7 cellular contexts compared by ENCODE assay signal in the genomic region with DNA sequence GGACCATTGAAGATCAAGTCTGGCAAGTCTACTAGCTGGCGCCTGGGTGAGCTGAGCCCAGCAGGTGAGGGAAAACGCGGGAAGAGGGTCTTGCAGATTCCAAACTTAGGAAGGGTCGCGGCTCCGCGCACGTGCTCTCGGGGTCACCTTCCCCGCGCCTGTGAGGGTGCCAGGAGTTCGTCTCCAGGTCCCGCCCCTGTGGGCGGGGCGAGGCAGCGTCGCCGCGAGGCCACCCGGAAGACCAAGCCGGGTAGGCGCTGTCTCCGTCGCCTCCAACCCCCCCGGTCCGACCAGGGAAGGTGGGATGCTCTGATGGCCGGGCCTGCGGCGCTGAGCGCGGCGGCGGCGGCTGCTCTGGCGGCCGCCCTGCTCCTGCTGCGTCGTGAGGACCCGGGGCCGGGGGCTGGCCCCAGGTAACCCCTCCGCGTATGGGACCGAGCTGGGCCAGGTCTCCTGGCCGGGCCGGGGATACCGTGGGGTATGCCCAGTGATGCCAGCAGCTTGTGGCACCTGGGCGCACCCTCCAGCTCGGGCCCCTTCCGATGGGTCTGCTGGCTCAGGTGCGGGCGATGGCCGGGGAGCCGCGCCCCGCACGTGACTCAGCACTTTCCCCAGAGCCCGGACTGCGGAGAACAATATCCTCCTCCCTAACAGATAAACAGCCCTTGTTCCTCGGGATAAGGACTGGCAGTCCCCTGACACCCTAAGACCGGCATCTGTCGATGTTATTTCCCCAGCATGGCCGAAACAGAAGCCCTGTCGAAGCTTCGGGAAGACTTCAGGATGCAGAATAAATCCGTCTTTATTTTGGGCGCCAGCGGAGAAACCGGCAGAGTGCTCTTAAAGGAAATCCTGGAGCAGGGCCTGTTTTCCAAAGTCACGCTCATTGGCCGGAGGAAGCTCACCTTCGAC. TPM values are rescaled to one million over a fixed set of nuclear protein-coding genes. Genes with fewer than 3 reads are reported as not detected.
DNase-seq lines count a peak whose midpoint lies in the region; ATAC-seq and TF ChIP-seq lines count a peak whose summit lies in the region.

TSS of gene HTATIP2 (plus strand) at position 215 of the 912 bp plus-strand sequence. CDS start at position 739, 524 bp downstream.

- no peaks in the 10 kb centered on the region for H3K36me3 Mint-ChIP-seq in endothelial cell (ENCODE audit: low read depth, unreplicated experiment)

- H3K4me1 Mint-ChIP-seq in endothelial cell (ENCODE audit: unreplicated experiment), result peaks cover 15% of the 10 kb centered on the region

- no peaks in the 10 kb centered on the region for H3K9me3 Mint-ChIP-seq in endothelial cell (ENCODE audit: unreplicated experiment)

- peak; percentile 92 for ATAC-seq in GM18858 (IDR thresholded peaks at IDR 0.05; ENCODE audit: unreplicated experiment)
- ATAC-seq in HG02884 (IDR thresholded peaks at IDR 0.05; ENCODE audit: unreplicated experiment), result peak; percentile 94

- TF ChIP-seq CTCF in endothelial cell (IDR thresholded peaks at IDR 0.05; ENCODE audit: unreplicated experiment), result no peak

- no peak within 1 kb of the TSS for H3K27ac Mint-ChIP-seq in endothelial cell (ENCODE audit: unreplicated experiment)

- H3K4me3 Mint-ChIP-seq in endothelial cell (ENCODE audit: unreplicated experiment), result peak within 1 kb of the TSS; percentile 74

- no peaks in the 10 kb centered on the region for H3K27me3 Mint-ChIP-seq in endothelial cell (ENCODE audit: unreplicated experiment)

- DNase-seq in NCI-H2227 treated with DMSO at 0.1 percent for 48 hours (lab: John Stamatoyannopoulos, UW) (peak; percentile 48), endothelial cell (ENCODE audit: low spot score) (peak; percentile 37), midbrain (lab: John Stamatoyannopoulos, UW) (peak; percentile 73)
- DNase-seq in activated CD8-positive, alpha-beta memory T cell treated with anti-CD3 and anti-CD28 coated beads, Interleukin-2, amount 50 U/mL, for 24 hours (ENCODE audit: extremely low read depth), result peak; percentile 33
- DNase-seq in stimulated activated CD8-positive, alpha-beta memory T cell treated with anti-CD3 and anti-CD28 coated beads, Interleukin-15, amount 100 ng/mL, for 48 hours (ENCODE audit: low read depth in 2 of 2), result peak; percentile 56 to 66

RNA-seq across cellular contexts. Expression of gene HTATIP2, which starts in this region (rescaled TPM):
- total RNA-seq in endothelial cell (ENCODE audit: unreplicated experiment), result 18.1 TPM

Comparison
In these comparisons a context has a peak if more than half of its experiments do, and no peak if none do; other contexts are left out.
1. Peak in every context shown above with its lines: DNase-seq and ATAC-seq.